ENCODE assay signal across 17 cellular contexts in genomic region chr13:24624801-24625231, GRCh38. TPM values are rescaled to one million over a fixed set of nuclear protein-coding genes. Genes with fewer than 3 reads are reported as not detected.
DNase-seq lines count a peak whose midpoint lies in the region; ATAC-seq lines count a peak whose summit lies in the region.
"Had no signal": no experiment of that assay in that cellular context is flagged by ENCODE, and none has a peak within 500 bp of the region (broad histone marks: within the 10 kb centered on the region; RNA-seq: fewer than 3 reads in every experiment).

No MANE protein-coding gene starts in this region.

- no peak for ATAC-seq in activated naive CD4-positive, alpha-beta T cell treated with anti-CD3 and anti-CD28 coated beads, Interleukin-2, amount 50 U/mL, for 72 hours
- no peak for ATAC-seq in activated naive CD8-positive, alpha-beta T cell treated with anti-CD3 and anti-CD28 coated beads, Interleukin-2, amount 10 ng/mL, durations not matched to agents 7 days and 5 days (ENCODE audit: low read depth)
- no peak for ATAC-seq in HG02763 (IDR thresholded peaks at IDR 0.05; ENCODE audit: unreplicated experiment)
- ATAC-seq: K562, left lobe of liver had no signal

- no peak overlapping the region for H2BK5ac ChIP-seq in mesenchymal stem cell (ENCODE audit: low read depth, low read length, poor library complexity, severe bottlenecking)

- H2BK12ac ChIP-seq in mesenchymal stem cell (ENCODE audit: low read length in 2 of 2) = peak overlapping the region in 1 of 2 experiments; percentile 91

- no peak overlapping the region for H3K4me2 ChIP-seq in mesenchymal stem cell (ENCODE audit: low read length, poor library complexity, severe bottlenecking)

- H3K27ac Mint-ChIP-seq in activated naive CD4-positive, alpha-beta T cell treated with anti-CD3 and anti-CD28 coated beads, Interleukin-2, amount 50 U/mL, for 72 hours = peak overlapping the region; percentile 65 to 66
- H3K27ac Mint-ChIP-seq in activated naive CD8-positive, alpha-beta T cell treated with anti-CD3 and anti-CD28 coated beads, Interleukin-2, amount 10 ng/mL, durations not matched to agents 7 days and 5 days = peak overlapping the region; percentile 95
- H3K27ac Mint-ChIP-seq: type B pancreatic cell had no signal

- no peak for DNase-seq in activated naive CD4-positive, alpha-beta T cell treated with anti-CD3 and anti-CD28 coated beads, Interleukin-2, amount 50 U/mL, for 72 hours (ENCODE audit: low spot score in 2 of 2)
- DNase-seq in activated naive CD4-positive, alpha-beta T cell treated with anti-CD3 and anti-CD28 coated beads, Interleukin-2, amount 50 U/mL, for 16 hours = no peak
- DNase-seq in activated naive CD8-positive, alpha-beta T cell treated with anti-CD3 and anti-CD28 coated beads, Interleukin-2, amount 10 ng/mL, durations not matched to agents 7 days and 5 days = no peak
- DNase-seq in mesenchymal stem cell (peak; percentile 37), kidney tubule cell (ENCODE audit: low spot score) (no peak), NOMO-1 (lab: John Stamatoyannopoulos, UW; ENCODE audit: unreplicated experiment in 2 of 2) (no peak)
- DNase-seq: DMS53; effector memory CD4-positive, alpha-beta T cell; NCI-H1436; NCI-H524; stimulated activated CD4-positive, alpha-beta T cell treated with anti-CD3 and anti-CD28 coated beads, Interleukin-12 subunit alpha, Interleukin-12 subunit beta, amount 100 ng/mL, for 4 hours had no signal

- H4K91ac ChIP-seq in mesenchymal stem cell (ENCODE audit: low read length) = peak overlapping the region; percentile 12

- no peaks in the 10 kb centered on the region for H3K27me3 ChIP-seq in mesenchymal stem cell (ENCODE audit: control insufficient read depth in 1 of 2, insufficient read depth in 1 of 2, low read length in 2 of 2)

- H3K36me3 Mint-ChIP-seq in activated naive CD4-positive, alpha-beta T cell treated with anti-CD3 and anti-CD28 coated beads, Interleukin-2, amount 50 U/mL, for 72 hours = peaks cover 0 to 14% of the 10 kb centered on the region in 2 donors
- peaks cover 4% of the 10 kb centered on the region for H3K36me3 Mint-ChIP-seq in activated naive CD8-positive, alpha-beta T cell treated with anti-CD3 and anti-CD28 coated beads, Interleukin-2, amount 10 ng/mL, durations not matched to agents 7 days and 5 days
- H3K36me3 Mint-ChIP-seq: type B pancreatic cell had no signal

- peak overlapping the region; percentile 3 for H2BK120ac ChIP-seq in mesenchymal stem cell (ENCODE audit: low read depth, low read length)

- H2AFZ ChIP-seq in mesenchymal stem cell (ENCODE audit: low read depth, low read length) = peak overlapping the region; percentile 43

- peaks cover 27% of the 10 kb centered on the region for H3K4me1 Mint-ChIP-seq in activated naive CD8-positive, alpha-beta T cell treated with anti-CD3 and anti-CD28 coated beads, Interleukin-2, amount 10 ng/mL, durations not matched to agents 7 days and 5 days

- WGBS in mesenchymal stem cell = 85% methylated on average over 5 of the region's 7 CpGs
- WGBS in urinary bladder = 53% methylated on average over 7 of the region's 7 CpGs

- H3K9me3 Mint-ChIP-seq in activated naive CD4-positive, alpha-beta T cell treated with anti-CD3 and anti-CD28 coated beads, Interleukin-2, amount 50 U/mL, for 72 hours = no peaks in the 10 kb centered on the region
- H3K9me3 Mint-ChIP-seq in activated naive CD8-positive, alpha-beta T cell treated with anti-CD3 and anti-CD28 coated beads, Interleukin-2, amount 10 ng/mL, durations not matched to agents 7 days and 5 days = peaks cover 2% of the 10 kb centered on the region
- H3K9me3 Mint-ChIP-seq: type B pancreatic cell had no signal

- peak overlapping the region in 1 of 2 experiments; percentile 93 for H3K4ac ChIP-seq in mesenchymal stem cell (ENCODE audit: low read depth in 1 of 2, low read length in 2 of 2)

- H3K27ac ChIP-seq in mesenchymal stem cell (ENCODE audit: low read length, poor library complexity, severe bottlenecking) (no peak overlapping the region), urinary bladder (ENCODE audit: low read depth) (peak overlapping the region; percentile 70)

- no peak overlapping the region for H3K4me3 Mint-ChIP-seq in activated naive CD8-positive, alpha-beta T cell treated with anti-CD3 and anti-CD28 coated beads, Interleukin-2, amount 10 ng/mL, durations not matched to agents 7 days and 5 days
- H3K4me3 Mint-ChIP-seq: type B pancreatic cell had no signal

- no peaks in the 10 kb centered on the region for H3K9me3 ChIP-seq in mesenchymal stem cell (ENCODE audit: control insufficient read depth, low read length)

- no peaks in the 10 kb centered on the region for H3K27me3 Mint-ChIP-seq in activated naive CD8-positive, alpha-beta T cell treated with anti-CD3 and anti-CD28 coated beads, Interleukin-2, amount 10 ng/mL, durations not matched to agents 7 days and 5 days
- H3K27me3 Mint-ChIP-seq: type B pancreatic cell had no signal

- H3K18ac ChIP-seq in mesenchymal stem cell (ENCODE audit: low read depth in 1 of 2, low read length in 2 of 2) = peak overlapping the region in 1 of 2 experiments; percentile 75

- H3K4me1 ChIP-seq in mesenchymal stem cell (ENCODE audit: control insufficient read depth, insufficient read depth, low read depth, low read length) (no peaks in the 10 kb centered on the region), urinary bladder (ENCODE audit: insufficient read depth) (peaks cover 2% of the 10 kb centered on the region)

- H3K9ac ChIP-seq in mesenchymal stem cell (ENCODE audit: low read length) = no peak overlapping the region

- no peaks in the 10 kb centered on the region for H3K79me1 ChIP-seq in mesenchymal stem cell (replicated peaks; ENCODE audit: low read length, poor library complexity, severe bottlenecking)

- no peak overlapping the region for H2AK5ac ChIP-seq in mesenchymal stem cell (ENCODE audit: low read length, severe bottlenecking)

- no peaks in the 10 kb centered on the region for H3K36me3 ChIP-seq in mesenchymal stem cell (ENCODE audit: control insufficient read depth in 1 of 2, insufficient read depth in 2 of 2, low read depth in 1 of 2, low read length in 2 of 2)
- no peaks in the 10 kb centered on the region for H3K36me3 ChIP-seq in urinary bladder (ENCODE audit: insufficient read depth)

- H3K14ac ChIP-seq in mesenchymal stem cell (ENCODE audit: low read length in 2 of 2) = peak overlapping the region in 1 of 2 experiments; percentile 30

- peak overlapping the region; percentile 4 for H2BK15ac ChIP-seq in mesenchymal stem cell (ENCODE audit: low read depth, poor library complexity, severe bottlenecking)

- peak overlapping the region; percentile 20 for H4K8ac ChIP-seq in mesenchymal stem cell (ENCODE audit: low read length)

- H3K23ac ChIP-seq in mesenchymal stem cell (ENCODE audit: low read length in 2 of 2) = peak overlapping the region in 1 of 2 experiments; percentile 70

- H3K4me3 ChIP-seq in mesenchymal stem cell (ENCODE audit: insufficient read depth in 1 of 2, low read depth in 1 of 2, low read length in 2 of 2) = no peak overlapping the region
- no peak overlapping the region for H3K4me3 ChIP-seq in urinary bladder (ENCODE audit: low read depth, low read length)
- H3K4me3 ChIP-seq: K562 had no signal

- POLR2A ChIA-PET in activated naive CD8-positive, alpha-beta T cell treated with anti-CD3 and anti-CD28 coated beads, Interleukin-2, amount 10 ng/mL, durations not matched to agents 7 days and 5 days (lab: Charles Lee) = interaction anchor here (0.6 to 1.6 kb wide), 2 partner anchors 18 to 485 kb away, joined by 4 to 6 read pairs; no protein-coding TSS in a partner anchor

RNA-seq across cellular contexts. Expression of gene ATP12A, which starts 55.4 kb away (rescaled TPM):
- total RNA-seq in activated naive CD4-positive, alpha-beta T cell treated with anti-CD3 and anti-CD28 coated beads, Interleukin-2, amount 50 U/mL, for 72 hours = under 1 TPM in 1 of 2 donors, not detected in 1; 0.12 TPM
- total RNA-seq in activated naive CD8-positive, alpha-beta T cell treated with anti-CD3 and anti-CD28 coated beads, Interleukin-2, amount 10 ng/mL, durations not matched to agents 7 days and 5 days = not detected
- polyA plus RNA-seq in mesenchymal stem cell (2013, experiment 1 of 2) = not detected
- polyA plus RNA-seq in mesenchymal stem cell (2013, experiment 2 of 2) = not detected
- total RNA-seq in urinary bladder = 0.42 TPM
- polyA plus RNA-seq in urinary bladder = not detected
- total RNA-seq: K562, left lobe of liver, osteoblast had no signal
- polyA plus RNA-seq: K562 had no signal
